In the genomic region with DNA sequence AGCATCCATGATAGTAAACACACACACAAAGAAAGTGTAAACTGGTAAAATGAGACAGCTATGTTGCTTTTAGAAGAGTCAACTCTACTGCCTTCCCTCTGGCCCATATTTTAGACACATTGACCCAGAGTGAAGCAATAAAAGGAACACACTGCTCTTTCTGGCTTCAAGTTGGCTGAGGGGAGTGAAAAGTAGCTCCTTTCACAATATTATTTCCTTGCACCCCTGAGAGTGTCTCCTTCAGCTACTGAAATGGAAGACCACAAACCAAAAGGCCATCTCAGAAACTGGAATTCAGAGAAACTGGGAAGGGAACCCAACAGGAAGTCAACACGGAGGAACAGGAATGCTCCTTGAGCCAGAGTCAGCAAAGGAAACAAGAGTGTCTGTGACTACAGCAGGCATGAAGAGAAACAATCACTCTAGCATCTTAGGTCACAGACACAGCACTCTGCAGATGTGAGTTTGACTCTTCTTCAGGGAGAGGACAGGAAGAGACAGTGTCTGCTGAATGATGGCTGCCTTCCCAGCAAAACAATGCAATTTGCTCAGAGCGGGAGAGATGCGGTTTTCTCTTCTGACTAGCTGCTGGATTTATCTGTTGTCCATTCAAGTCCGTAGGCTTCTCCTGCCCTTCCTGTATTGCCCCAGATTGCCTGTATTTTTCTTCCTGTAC, we compare ENCODE assay signal across 25 cellular contexts.
DNase-seq lines count a peak whose midpoint lies in the region; ATAC-seq and TF ChIP-seq lines count a peak whose summit lies in the region.
"Had no signal": no experiment of that assay in that cellular context is flagged by ENCODE, and none has a peak within 500 bp of the region (broad histone marks: within the 10 kb centered on the region; RNA-seq: fewer than 3 reads in every experiment).

No MANE protein-coding gene starts in this region.

- peak; percentile 34 for ATAC-seq in gastroesophageal sphincter
- ATAC-seq in sciatic nerve: peak; percentile 98
- no peak for ATAC-seq in HG02840 (IDR thresholded peaks at IDR 0.05; ENCODE audit: low FRiP score, unreplicated experiment)
- ATAC-seq in GM19351 (IDR thresholded peaks at IDR 0.05; ENCODE audit: unreplicated experiment): no peak
- ATAC-seq: K562; naive thymus-derived CD8-positive, alpha-beta T cell; stimulated activated naive B cell treated with anti-CD40 and anti-IgM and Interleukin-4, amounts not matched to agents 10 μg/mL and 1 μg/mL and 100 μg/mL, for 72 hours; WTC11 had no signal

- no peak for TF ChIP-seq POLR2A in gastroesophageal sphincter (IDR thresholded peaks at IDR 0.05)

- H3K27ac ChIP-seq in gastroesophageal sphincter: no peak overlapping the region
- H3K27ac ChIP-seq: BLaER1, esophagus squamous epithelium, thyroid gland had no signal

- no peaks in the 10 kb centered on the region for H3K36me3 ChIP-seq in gastroesophageal sphincter
- H3K36me3 ChIP-seq: BLaER1, esophagus squamous epithelium, thyroid gland had no signal

- TF ChIP-seq EP300 in gastroesophageal sphincter (IDR thresholded peaks at IDR 0.05): no peak

- H3K27me3 ChIP-seq in gastroesophageal sphincter: no peaks in the 10 kb centered on the region
- H3K27me3 ChIP-seq: esophagus squamous epithelium, thyroid gland had no signal

- no peak overlapping the region for H3K4me3 ChIP-seq in gastroesophageal sphincter
- H3K4me3 ChIP-seq: BLaER1, esophagus squamous epithelium, K562, thyroid gland had no signal

- intact Hi-C loops in sciatic nerve (cut with DNase I): no loop called here

- no peak for TF ChIP-seq CTCF in gastroesophageal sphincter (IDR thresholded peaks at IDR 0.05)

- no peaks in the 10 kb centered on the region for H3K9me3 ChIP-seq in gastroesophageal sphincter
- H3K9me3 ChIP-seq: BLaER1, Caco-2, esophagus squamous epithelium, thyroid gland had no signal

- DNase-seq in AG08395 (ENCODE audit: low spot score) (peak; percentile 26), sciatic nerve (ENCODE audit: low spot score) (peak; percentile 62), hippocampal formation (lab: John Stamatoyannopoulos, UW) (no peak), NCI-H2107 treated with DMSO at 0.1 percent for 48 hours (lab: John Stamatoyannopoulos, UW; ENCODE audit: unreplicated experiment) (no peak)
- DNase-seq: activated CD4-positive, alpha-beta T cell treated with anti-CD3 and anti-CD28 coated beads, Interleukin-2, amount 50 U/mL, for 4 hours; activated naive CD8-positive, alpha-beta T cell treated with anti-CD3 and anti-CD28 coated beads, Interleukin-2, amount 10 ng/mL, durations not matched to agents 7 days and 5 days; Caco-2; DND-41; endodermal cell; esophagus squamous epithelium; glutamatergic neuron; left cardiac atrium; naive thymus-derived CD8-positive, alpha-beta T cell; NCI-H526 treated with DMSO at 0.1 percent for 48 hours; posterior cingulate gyrus; stimulated activated naive B cell treated with anti-CD40 and anti-IgM and Interleukin-4, amounts not matched to agents 10 μg/mL and 1 μg/mL and 100 μg/mL, for 72 hours; T1000; thyroid gland had no signal

- H3K4me1 ChIP-seq in gastroesophageal sphincter: no peaks in the 10 kb centered on the region
- H3K4me1 ChIP-seq: BLaER1, Caco-2, esophagus squamous epithelium, thyroid gland had no signal

- 53% methylated on average over 4 of the region's 4 CpGs; no CpG with 5 or more reads in 1 of the 2 donors for WGBS in gastroesophageal sphincter (ENCODE audit: low coverage in 1 of 2), 2 donors

TF ChIP-seq in PFSK-1, 5 proteins besides CTCF, POLR2A, EP300 and RAD21:
- TF ChIP-seq TAF1 (IDR thresholded peaks at IDR 0.05; ENCODE audit: borderline replicate concordance, insufficient read depth, low read length) (no peak), SIN3A (IDR thresholded peaks at IDR 0.05; ENCODE audit: borderline replicate concordance, insufficient read depth, low read length) (peak; percentile 39; the same call in 1 of the 2 replicates), POLR2AphosphoS5 (IDR thresholded peaks at IDR 0.05; ENCODE audit: low read depth, low read length) (peak; percentile 62; the same call in 1 of the 2 replicates), REST (IDR thresholded peaks at IDR 0.05; ENCODE audit: insufficient read depth in 1 of 2, low read depth in 2 of 2, low read length in 2 of 2) (0 out of 4 replicates have a peak, but pooled peaks of 1 of the 2 experiments have one; percentile 67)
TF ChIP-seq in PFSK-1: peak in this region for 3.

Comparison
In these comparisons a context has a peak if more than half of its experiments do, and no peak if none do; other contexts are left out.
1. DNase-seq: peak in AG08395 (single experiment) and sciatic nerve (single experiment); none in hippocampal formation (0 of 2) and NCI-H2107 treated with DMSO at 0.1 percent for 48 hours (single experiment).
2. ATAC-seq: peak in gastroesophageal sphincter (single experiment) and sciatic nerve (single experiment); none in HG02840 (single experiment) and GM19351 (single experiment).